10 cellular contexts compared by ENCODE assay signal in genomic region chr3:4588410-4588809, GRCh38.
DNase-seq lines count a peak whose midpoint lies in the region; ATAC-seq and TF ChIP-seq lines count a peak whose summit lies in the region.
"Had no signal": no experiment of that assay in that cellular context is flagged by ENCODE, and none has a peak within 500 bp of the region (broad histone marks: within the 10 kb centered on the region; RNA-seq: fewer than 3 reads in every experiment).

No MANE protein-coding gene starts in this region.

- H3K27ac ChIP-seq in gastroesophageal sphincter: peak overlapping the region in 3 of 4 donors; percentile 38 to 66 (median 59)
- peak overlapping the region; percentile 3 to 67 for H3K27ac ChIP-seq in thoracic aorta
- H3K27ac ChIP-seq: cardiac muscle cell had no signal

- DNase-seq in activated T-cell treated with anti-CD3 and anti-CD28 coated beads, Interleukin-2, amount 50 U/mL, for 24 hours: no peak
- DNase-seq in activated T-cell treated with anti-CD3 and anti-CD28 coated beads, Interleukin-2, amount 50 U/mL, for 1 hour: no peak
- DNase-seq in T-helper 17 cell (no peak), thoracic aorta (ENCODE audit: low spot score) (no peak), COLO829 (ENCODE audit: low spot score) (no peak), NOMO-1 (lab: John Stamatoyannopoulos, UW; ENCODE audit: unreplicated experiment in 2 of 2) (no peak), islet precursor cell (no peak)
- DNase-seq: NCI-H2171 had no signal

- no peaks in the 10 kb centered on the region for H3K27me3 Mint-ChIP-seq in activated T-cell treated with anti-CD3 and anti-CD28 coated beads, Interleukin-2, amount 50 U/mL, for 24 hours
- no peaks in the 10 kb centered on the region for H3K27me3 Mint-ChIP-seq in T-helper 17 cell

- ATAC-seq in T-helper 17 cell: no peak
- ATAC-seq in gastroesophageal sphincter: peak; percentile 42
- no peak for ATAC-seq in thoracic aorta (ENCODE audit: insufficient number of reproducible peaks, low FRiP score, low read depth)

- H3K9me3 Mint-ChIP-seq in activated T-cell treated with anti-CD3 and anti-CD28 coated beads, Interleukin-2, amount 50 U/mL, for 24 hours: peaks cover 4% of the 10 kb centered on the region

- H3K4me3 ChIP-seq in gastroesophageal sphincter (no peak overlapping the region), thoracic aorta (no peak overlapping the region)
- H3K4me3 ChIP-seq: cardiac muscle cell had no signal

- TF ChIP-seq CTCF in gastroesophageal sphincter (IDR thresholded peaks at IDR 0.05) (no peak), thoracic aorta (IDR thresholded peaks at IDR 0.05) (no peak)

- no peak overlapping the region for H3K4me3 Mint-ChIP-seq in activated T-cell treated with anti-CD3 and anti-CD28 coated beads, Interleukin-2, amount 50 U/mL, for 24 hours
- H3K4me3 Mint-ChIP-seq in T-helper 17 cell: peak overlapping the region; percentile 43

- H3K36me3 Mint-ChIP-seq in activated T-cell treated with anti-CD3 and anti-CD28 coated beads, Interleukin-2, amount 50 U/mL, for 24 hours (ENCODE audit: low read depth): no peaks in the 10 kb centered on the region
- H3K36me3 Mint-ChIP-seq in T-helper 17 cell (ENCODE audit: low read depth): peaks cover 6% of the 10 kb centered on the region

- no peaks in the 10 kb centered on the region for H3K27me3 ChIP-seq in gastroesophageal sphincter
- H3K27me3 ChIP-seq in thoracic aorta (replicated peaks; ENCODE audit: insufficient read depth): no peaks in the 10 kb centered on the region
- H3K27me3 ChIP-seq: cardiac muscle cell had no signal

- H3K4me1 ChIP-seq in gastroesophageal sphincter (peaks cover 7 to 69% (median 30%) of the 10 kb centered on the region in 3 donors), thoracic aorta (ENCODE audit: control insufficient read depth in 1 of 2, low read depth in 2 of 2) (peaks cover 20 to 64% of the 10 kb centered on the region in 2 donors)

- H3K9me3 ChIP-seq in T-helper 17 cell (ENCODE audit: control insufficient read depth, low read length, poor library complexity, severe bottlenecking) (no peaks in the 10 kb centered on the region), gastroesophageal sphincter (no peaks in the 10 kb centered on the region), thoracic aorta (no peaks in the 10 kb centered on the region)

- TF ChIP-seq EP300 in gastroesophageal sphincter (IDR thresholded peaks at IDR 0.05): no peak

- WGBS in gastroesophageal sphincter (ENCODE audit: low coverage in 1 of 2), 2 donors: 17 to 50% methylated on average over 1 to 3 of the region's 3 CpGs

- TF ChIP-seq POLR2A in gastroesophageal sphincter (IDR thresholded peaks at IDR 0.05): no peak

- no peaks in the 10 kb centered on the region for H3K36me3 ChIP-seq in gastroesophageal sphincter
- no peaks in the 10 kb centered on the region for H3K36me3 ChIP-seq in thoracic aorta
- H3K36me3 ChIP-seq: cardiac muscle cell had no signal

- H3K4me1 Mint-ChIP-seq in activated T-cell treated with anti-CD3 and anti-CD28 coated beads, Interleukin-2, amount 50 U/mL, for 24 hours (ENCODE audit: low read depth): peaks cover 65% of the 10 kb centered on the region
- H3K4me1 Mint-ChIP-seq in T-helper 17 cell: peaks cover 63% of the 10 kb centered on the region

- H3K27ac Mint-ChIP-seq in activated T-cell treated with anti-CD3 and anti-CD28 coated beads, Interleukin-2, amount 50 U/mL, for 24 hours: peak overlapping the region; percentile 2
- peak overlapping the region; percentile 66 for H3K27ac Mint-ChIP-seq in T-helper 17 cell
